16 cellular contexts compared by ENCODE assay signal in genomic region chr11:123536690-123537437, GRCh38.
DNase-seq lines count a peak whose midpoint lies in the region; ATAC-seq, FAIRE-seq and TF ChIP-seq lines count a peak whose summit lies in the region.
"Had no signal": no experiment of that assay in that cellular context is flagged by ENCODE, and none has a peak within 500 bp of the region (broad histone marks: within the 10 kb centered on the region; RNA-seq: fewer than 3 reads in every experiment).

No MANE protein-coding gene starts in this region.

- peak overlapping the region; percentile 96 for H3K18ac ChIP-seq in H1 (ENCODE audit: extremely low read depth, low read length)

- H3K36me3 ChIP-seq in HUES48 (ENCODE audit: control insufficient read depth, insufficient read depth, low read length) (no peaks in the 10 kb centered on the region), H1 (ENCODE audit: control insufficient read depth in 2 of 4, insufficient read depth in 4 of 4, low read length in 3 of 4) (no peaks in the 10 kb centered on the region)

- H3K79me1 ChIP-seq in H1 (ENCODE audit: low read depth, low read length) = no peaks in the 10 kb centered on the region; the same call in 1 of the 2 replicates

- no peak for TF ChIP-seq CTCF in H1 (IDR thresholded peaks at IDR 0.05; ENCODE audit: control extremely low read depth in 1 of 3, insufficient read depth in 1 of 3, low read depth in 1 of 3, low read length in 3 of 3)

- H3K27me3 ChIP-seq in HUES48 (ENCODE audit: control insufficient read depth, insufficient read depth, low read length) = no peaks in the 10 kb centered on the region
- H3K27me3 ChIP-seq in H1 (replicated peaks in 1 of 4; ENCODE audit: control insufficient read depth in 3 of 4, extremely low read depth in 1 of 4, insufficient read depth in 3 of 4, low read length in 3 of 4) = no peaks in the 10 kb centered on the region

- peak overlapping the region; percentile 86 for H4K5ac ChIP-seq in H1 (ENCODE audit: insufficient read length, low read depth, low read length)

- no peaks in the 10 kb centered on the region for H3K9me3 ChIP-seq in HUES48 (ENCODE audit: control insufficient read depth, insufficient read depth, low read length)
- no peaks in the 10 kb centered on the region for H3K9me3 ChIP-seq in H1 (ENCODE audit: insufficient read depth in 2 of 2, low read depth in 1 of 2, low read length in 1 of 2)

- peak overlapping the region; percentile 98 for H4K91ac ChIP-seq in H1 (replicated peaks; ENCODE audit: insufficient read length, low read length)

- no peak for TF ChIP-seq POLR2A in H1 (IDR thresholded peaks at IDR 0.05; ENCODE audit: control extremely low read depth in 1 of 2, low read depth in 2 of 2, low read length in 2 of 2)

- H2BK15ac ChIP-seq in H1 (ENCODE audit: low read length) = 0 out of 2 replicates have a peak overlapping the region, but pooled peaks have one; percentile 50

- H3K9ac ChIP-seq in HUES48 (ENCODE audit: low read depth, low read length) (peak overlapping the region; percentile 48; the same call in 1 of the 2 replicates), H1 (replicated peaks in 1 of 4; ENCODE audit: extremely low read depth in 1 of 4, low read depth in 3 of 4, low read length in 3 of 4) (no peak overlapping the region)

- 60% methylated on average over 2 of the region's 2 CpGs; no CpG with 5 or more reads in 1 of the 2 experiments for WGBS in H1 (ENCODE audit: extremely low coverage in 1 of 2, insufficient coverage in 1 of 2, insufficient read length in 1 of 2, insufficient replicate concordance in 2 of 2, low coverage in 1 of 2, low lambda C conversion rate in 2 of 2, missing lambda C conversion rate in 1 of 2), 2 experiments

- no peak for FAIRE-seq in H1 (lab: Jason Lieb, UNC)

- POLR2A ChIA-PET in H1 (lab: Charles Lee; ENCODE audit: partially characterized antibody) = interaction anchor here (0.8 to 1.3 kb wide), 3 partner anchors 10 to 21 kb away, joined by 3 to 4 read pairs (median 3); no protein-coding TSS in a partner anchor

- peak overlapping the region; percentile 92; the same call in 1 of the 2 replicates for H2BK5ac ChIP-seq in H1 (ENCODE audit: low read depth, low read length)

- H3K23ac ChIP-seq in H1 (ENCODE audit: insufficient read length) = no peak overlapping the region

- H3K79me2 ChIP-seq in H1 (ENCODE audit: control insufficient read depth in 1 of 2, insufficient read depth in 2 of 2, low read length in 2 of 2) = peaks cover 0 to 5% of the 10 kb centered on the region in 2 experiments; a peak in 2 of 4 replicates

- H3K4me3 ChIP-seq in HUES48 (ENCODE audit: low read depth, low read length) (peak overlapping the region; percentile 41), H1 (ENCODE audit: extremely low read depth in 1 of 4, insufficient read depth in 2 of 4, low read depth in 3 of 4, low read length in 4 of 4) (peak overlapping the region in 1 of 4 experiments; percentile 26; a peak in 1 of 8 replicates)

- H2BK120ac ChIP-seq in H1 (replicated peaks; ENCODE audit: low read depth, low read length) = peak overlapping the region; percentile 98

- DNase-seq in CD1c-positive myeloid dendritic cell (ENCODE audit: extremely low spot score) (peak; percentile 51), H1 (ENCODE audit: low read depth in 1 of 2, low spot score in 2 of 2) (peak in 1 of 2 experiments; percentile 47), kidney tubule cell (ENCODE audit: low spot score) (peak; percentile 40), NCI-H748 (lab: John Stamatoyannopoulos, UW; ENCODE audit: unreplicated experiment) (no peak), GF-D8 (lab: John Stamatoyannopoulos, UW) (no peak)
- no peak for DNase-seq in activated naive CD4-positive, alpha-beta T cell treated with Interleukin-2 at 50 U/mL for 16 hours
- DNase-seq: activated CD8-positive, alpha-beta T cell treated with anti-CD3 and anti-CD28 coated beads for 36 hours; activated naive CD4-positive, alpha-beta T cell; cerebellar nuclear complex; immature natural killer cell; NCI-H2107; stimulated activated CD4-positive, alpha-beta T cell treated with anti-CD3 and anti-CD28 coated beads, Interleukin-4, amount 100 ng/mL, for 1 hour; stimulated activated naive B cell treated with anti-CD40 and anti-IgM and Interleukin-4, amounts not matched to agents 10 μg/mL and 1 μg/mL and 100 μg/mL, for 72 hours; T-helper 17 cell had no signal

- no peak for TF ChIP-seq EP300 in H1 (IDR thresholded peaks at IDR 0.05; ENCODE audit: borderline replicate concordance in 1 of 2, low read depth in 2 of 2, low read length in 2 of 2)

- CTCF ChIA-PET in H1 (lab: Charles Lee; ENCODE audit: partially characterized antibody) = interaction anchor here (0.8 to 8.6 kb wide), 16 partner anchors 10 to 345 kb away, joined by 3 to 68 read pairs (median 6); no protein-coding TSS in a partner anchor

- H3K27ac ChIP-seq in HUES48 (ENCODE audit: low read depth, low read length) (peak overlapping the region; percentile 97), H1 (ENCODE audit: low read depth, low read length) (peak overlapping the region; percentile 68; the same call in 1 of the 2 replicates)

- H3K4ac ChIP-seq in H1 (replicated peaks; ENCODE audit: insufficient read length, low read depth, low read length) = peak overlapping the region; percentile 94

- H2AFZ ChIP-seq in H1 (ENCODE audit: low read length) = no peak overlapping the region

- no peaks in the 10 kb centered on the region for H4K20me1 ChIP-seq in H1 (replicated peaks in 1 of 2; ENCODE audit: control insufficient read depth in 1 of 2, insufficient read depth in 2 of 2, low read length in 2 of 2)

- peak overlapping the region; percentile 68 for H2BK20ac ChIP-seq in H1 (ENCODE audit: low read length)

- H3K4me2 ChIP-seq in H1 (ENCODE audit: insufficient read depth in 1 of 2, low read depth in 2 of 2, low read length in 2 of 2) = peak overlapping the region; percentile 48 to 49

- H3K23me2 ChIP-seq in H1 (ENCODE audit: low read depth, low read length) = no peaks in the 10 kb centered on the region

- no peak for ATAC-seq in GM19455 (IDR thresholded peaks at IDR 0.05; ENCODE audit: unreplicated experiment)
- ATAC-seq: activated CD8-positive, alpha-beta T cell treated with anti-CD3 and anti-CD28 coated beads for 36 hours; stimulated activated naive B cell treated with anti-CD40 and anti-IgM and Interleukin-4, amounts not matched to agents 10 μg/mL and 1 μg/mL and 100 μg/mL, for 72 hours; T-helper 17 cell had no signal

- H3K4me1 ChIP-seq in HUES48 (ENCODE audit: control insufficient read depth, insufficient read depth, low read length) (peaks cover 26% of the 10 kb centered on the region), H1 (replicated peaks in 1 of 4; ENCODE audit: control insufficient read depth in 3 of 4, insufficient read depth in 4 of 4, low read length in 3 of 4) (peaks cover 8 to 21% (median 16%) of the 10 kb centered on the region in 4 experiments; a peak in 5 of 7 replicates)

- H3K56ac ChIP-seq in H1 (replicated peaks; ENCODE audit: insufficient read length, low read depth, low read length) = no peak overlapping the region

- peak overlapping the region; percentile 90 for H2BK12ac ChIP-seq in H1 (ENCODE audit: low read depth, low read length)

- H3K14ac ChIP-seq in H1 (ENCODE audit: insufficient read length) = no peak overlapping the region

- no peak overlapping the region for H4K8ac ChIP-seq in H1 (ENCODE audit: extremely low read depth, insufficient read depth, low read length)

- no peak overlapping the region; the same call in 1 of the 2 replicates for H2AK5ac ChIP-seq in H1 (ENCODE audit: low read depth, low read length)

- no peak for TF ChIP-seq RAD21 in H1 (IDR thresholded peaks at IDR 0.05 in 1 of 2, conservative IDR thresholded peaks at IDR 0.05 in 1 of 2; ENCODE audit: low read depth in 2 of 2, low read length in 2 of 2)

TF ChIP-seq in H1, 55 proteins besides CTCF, POLR2A, EP300 and RAD21 (continues in another document):
- TF ChIP-seq TAF7 (optimal IDR thresholded peaks at IDR 0.05; ENCODE audit: borderline replicate concordance, low read depth, low read length) (no peak), ATF3 (IDR thresholded peaks at IDR 0.05; ENCODE audit: insufficient read depth, low read depth, low read length) (no peak), TAF1 (IDR thresholded peaks at IDR 0.05; ENCODE audit: low read depth, low read length) (no peak), CBX8 (IDR thresholded peaks at IDR 0.05; ENCODE audit: borderline replicate concordance, low read depth, low read length) (no peak)

Comparison
In these comparisons a context has a peak if more than half of its experiments do, and no peak if none do; other contexts are left out.
1. DNase-seq: peak in CD1c-positive myeloid dendritic cell (single experiment) and kidney tubule cell (single experiment); none in NCI-H748 (single experiment), GF-D8 (single experiment) and activated naive CD4-positive, alpha-beta T cell treated with Interleukin-2 at 50 U/mL for 16 hours (single experiment).